Comparison of ENCODE assay signal across 8 cellular contexts in the genomic region with DNA sequence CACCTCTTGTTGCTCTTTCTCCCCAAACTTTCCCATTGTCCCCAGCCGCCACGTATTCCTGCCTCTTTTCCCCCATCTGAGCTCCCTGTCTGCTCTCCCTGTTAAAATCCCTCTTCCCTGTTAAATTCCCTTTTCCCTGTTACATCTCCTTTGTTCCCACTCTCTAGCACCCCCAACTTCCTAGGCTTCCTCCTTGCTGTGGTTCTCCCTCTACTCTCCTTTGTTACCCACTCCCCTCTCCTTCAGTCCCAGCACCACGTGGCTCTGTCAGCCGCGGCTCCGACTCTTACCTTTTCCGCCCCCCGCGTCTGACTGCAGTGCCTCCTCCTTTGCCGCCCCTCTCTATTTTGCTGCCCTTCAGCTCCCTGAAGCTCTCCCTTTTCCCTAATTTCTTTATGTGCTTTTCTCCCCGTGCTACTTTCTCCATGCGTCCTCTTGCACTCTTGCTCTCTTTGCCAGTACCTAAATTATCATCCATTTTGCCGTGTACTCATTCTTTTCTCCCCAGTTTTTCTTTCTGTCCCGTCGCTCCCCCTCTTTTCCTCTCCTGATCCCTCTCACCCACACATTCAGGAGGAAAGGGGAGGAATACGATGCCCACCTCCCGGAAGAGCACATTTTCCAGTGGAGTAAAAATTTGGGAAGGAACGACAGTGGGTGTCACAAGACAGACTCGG. TPM values are rescaled to one million over a fixed set of nuclear protein-coding genes. Genes with fewer than 3 reads are reported as not detected.
A peak's percentile ranks its signal among the peaks of the same experiment; 100 is the strongest.
DNase-seq lines count a peak whose midpoint lies in the region; ATAC-seq and TF ChIP-seq lines count a peak whose summit lies in the region.

No MANE protein-coding gene starts in this region.

- H3K4me1 ChIP-seq in BLaER1 (peaks cover 16% of the 10 kb centered on the region), HCT116 (ENCODE audit: control insufficient read depth in 1 of 2, insufficient read depth in 2 of 2, low read length in 2 of 2) (peaks cover 6 to 9% of the 10 kb centered on the region in 2 experiments; a peak in 2 of 4 replicates), ascending aorta (peaks cover 0 to 6% of the 10 kb centered on the region in 2 donors), iPS-20b (ENCODE audit: insufficient read depth, low read length) (no peaks in the 10 kb centered on the region)

- H3K4me3 ChIP-seq in BLaER1 (peak overlapping the region; percentile 94), HCT116 (replicated peaks in 1 of 2; ENCODE audit: low read depth in 1 of 2, low read length in 2 of 2) (peak overlapping the region; percentile 81 to 98), ascending aorta (peak overlapping the region; percentile 93 to 97), iPS-20b (ENCODE audit: low read length) (peak overlapping the region; percentile 89), skin epidermis (peak overlapping the region; percentile 68 to 89 (median 83))

- peaks cover 38% of the 10 kb centered on the region for H3K36me3 ChIP-seq in BLaER1
- 0 out of 4 replicates have a peak, but pooled peaks cover 0 to 9% of the 10 kb centered on the region in 2 experiments for H3K36me3 ChIP-seq in HCT116 (ENCODE audit: control insufficient read depth in 1 of 2, insufficient read depth in 2 of 2, low read length in 2 of 2)
- no peaks in the 10 kb centered on the region for H3K36me3 ChIP-seq in ascending aorta
- H3K36me3 ChIP-seq in iPS-20b (ENCODE audit: insufficient read depth, low read depth, low read length): peaks cover 19% of the 10 kb centered on the region

- H4K20me1 ChIP-seq in BLaER1 (no peaks in the 10 kb centered on the region), HCT116 (ENCODE audit: insufficient read depth) (no peaks in the 10 kb centered on the region)

- no peak for DNase-seq in HCT116 (ENCODE audit: low read depth, low spot score)
- DNase-seq in NOMO-1 treated with dmso at 0.1 percent for 144 hours (lab: John Stamatoyannopoulos, UW; ENCODE audit: unreplicated experiment): peak; percentile 19
- no peak for DNase-seq in ascending aorta (ENCODE audit: low spot score in 2 of 2)
- DNase-seq in foreskin melanocyte: no peak
- no peak for DNase-seq in NCI-H226

- H3K27me3 ChIP-seq in BLaER1 (no peaks in the 10 kb centered on the region), HCT116 (ENCODE audit: insufficient read depth, low read length) (no peaks in the 10 kb centered on the region), ascending aorta (no peaks in the 10 kb centered on the region), iPS-20b (ENCODE audit: insufficient read depth, low read length) (no peaks in the 10 kb centered on the region)

- H3K27ac ChIP-seq in BLaER1 (peak overlapping the region; percentile 93), HCT116 (ENCODE audit: low read depth, low read length) (peak overlapping the region; percentile 98), ascending aorta (peak overlapping the region; percentile 93 to 96), iPS-20b (ENCODE audit: low read length) (peak overlapping the region; percentile 54), skin epidermis (peak overlapping the region in 20 of 21 experiments; percentile 79 to 97 (median 90))

- H2AFZ ChIP-seq in HCT116 (ENCODE audit: low read depth, low read length, poor library complexity, severe bottlenecking): peak overlapping the region; percentile 67

- BruUV-seq in HCT116 (replicated peaks; lab: Mats Ljungman, UMichigan): no TSS peak

- H3K9me3 ChIP-seq in BLaER1 (peaks cover 46% of the 10 kb centered on the region), HCT116 (ENCODE audit: control insufficient read depth in 1 of 2, insufficient read depth in 1 of 2, low read depth in 1 of 2, low read length in 2 of 2) (peaks cover 17 to 21% of the 10 kb centered on the region in 2 experiments; a peak in 2 of 4 replicates), ascending aorta (no peaks in the 10 kb centered on the region), iPS-20b (ENCODE audit: insufficient read depth, low read depth, low read length) (peaks cover 15% of the 10 kb centered on the region; the same call in 1 of the 2 replicates)

- CTCF ChIA-PET in HCT116 (lab: Charles Lee): interaction anchor here (1.2 kb wide), 1 partner anchor 98 kb away, joined by 4 read pairs; no protein-coding TSS in a partner anchor

- no peaks in the 10 kb centered on the region for H3K9me2 ChIP-seq in HCT116 (ENCODE audit: insufficient read depth)

- TF ChIP-seq POLR2A in HCT116 (IDR thresholded peaks at IDR 0.05; ENCODE audit: borderline replicate concordance, extremely low read depth, insufficient read depth, insufficient read length): no peak

- H3K4me2 ChIP-seq in BLaER1 (peak overlapping the region; percentile 86), HCT116 (ENCODE audit: low read length) (peak overlapping the region; percentile 91)

- RAD21 ChIA-PET in HCT116 (lab: Charles Lee; ENCODE audit: low non-redundant PET in 1 of 2, low total read pairs in 2 of 2, uncharacterized antibody in 2 of 2, unreplicated experiment in 2 of 2): no interaction called here

- TF ChIP-seq CTCF in HCT116 (IDR thresholded peaks at IDR 0.05 in 2 of 3, conservative IDR thresholded peaks at IDR 0.05 in 1 of 3; ENCODE audit: borderline replicate concordance in 1 of 3, insufficient read depth in 1 of 3, low read depth in 2 of 3, low read length in 2 of 3) (no peak), ascending aorta (IDR thresholded peaks at IDR 0.05) (no peak)

- ATAC-seq in HCT116: peak; percentile 33

- TF ChIP-seq RAD21 in HCT116 (IDR thresholded peaks at IDR 0.05; ENCODE audit: low read depth): no peak

- peak overlapping the region; percentile 94 for H3K9ac ChIP-seq in BLaER1
- peak overlapping the region; percentile 72 for H3K9ac ChIP-seq in HCT116 (ENCODE audit: low read length)
- H3K9ac ChIP-seq in iPS-20b (ENCODE audit: low read depth, low read length): peak overlapping the region; percentile 93

- intact Hi-C loops in HCT116 (cut with micrococcal nuclease) (loop anchor here (1.0 to 10.0 kb wide), 3 partner anchors 51 to 636 kb away; no protein-coding TSS in a partner anchor), ascending aorta (cut with DNase I) (loop anchor here (1.0 to 2.0 kb wide), 4 partner anchors 43 to 158 kb away; partner anchors contain the start of genes ZNF480, ZNF766 and ZNF841)

- POLR2A ChIA-PET in HCT116 (lab: Charles Lee): no interaction called here

- H3K79me2 ChIP-seq in HCT116 (ENCODE audit: insufficient read depth, low read length): peaks cover 34% of the 10 kb centered on the region

TF ChIP-seq in HCT116, 20 proteins besides CTCF, POLR2A, EP300 and RAD21:
- no peak for TF ChIP-seq CBX3 (IDR thresholded peaks at IDR 0.05; ENCODE audit: low read depth)
- TF ChIP-seq ZBTB33 (IDR thresholded peaks at IDR 0.05; ENCODE audit: extremely low read depth, insufficient replicate concordance, low read length): no peak
- no peak for TF ChIP-seq SIN3A (IDR thresholded peaks at IDR 0.05; ENCODE audit: low read depth)
- TF ChIP-seq YY1 (IDR thresholded peaks at IDR 0.05; ENCODE audit: extremely low read depth, insufficient replicate concordance, low read depth, low read length): no peak
- no peak for TF ChIP-seq EZH2phosphoT487 (IDR thresholded peaks at IDR 0.05; ENCODE audit: borderline replicate concordance)
- no peak for TF ChIP-seq JUND (IDR thresholded peaks at IDR 0.05)
- TF ChIP-seq MAX (IDR thresholded peaks at IDR 0.05): peak; percentile 70
- TF ChIP-seq ZFX (IDR thresholded peaks at IDR 0.05): no peak

RNA-seq across cellular contexts. Expression of gene ZNF616, which starts 1.0 kb away (rescaled TPM):
- total RNA-seq in HCT116 (2021; ENCODE audit: unreplicated experiment): 9.7 TPM
- 3.5 and 5.2 TPM in 2 replicates for polyA plus RNA-seq in HCT116 (2012)
- total RNA-seq in ascending aorta: 1.2 TPM

RNA-seq across cellular contexts. Expression of gene ZNF836, which starts 32.7 kb away (rescaled TPM):
- not detected for total RNA-seq in HCT116 (2021; ENCODE audit: unreplicated experiment)
- polyA plus RNA-seq in HCT116 (2012): not detected in 2 replicates
- total RNA-seq in ascending aorta: 2.8 TPM

RNA-seq across cellular contexts. Expression of gene ZNF841, which starts 43.2 kb away (rescaled TPM):
- 0.10 TPM for total RNA-seq in HCT116 (2021; ENCODE audit: unreplicated experiment)
- polyA plus RNA-seq in HCT116 (2012): 0.01 and 0.04 TPM in 2 replicates
- total RNA-seq in ascending aorta: 6.9 TPM

RNA-seq across cellular contexts. Expression of gene PPP2R1A, which starts 51.1 kb away (rescaled TPM):
- total RNA-seq in HCT116 (2021; ENCODE audit: unreplicated experiment) (266 TPM), ascending aorta (215 TPM)
- polyA plus RNA-seq in HCT116 (2012): 254 and 296 TPM in 2 replicates
